ENCODE assay signal across 26 cellular contexts in genomic region chr22:22682807-22683667, GRCh38. TPM values are rescaled to one million over a fixed set of nuclear protein-coding genes. Genes with fewer than 3 reads are reported as not detected.
DNase-seq lines count a peak whose midpoint lies in the region; FAIRE-seq and TF ChIP-seq lines count a peak whose summit lies in the region.
"Had no signal": no experiment of that assay in that cellular context is flagged by ENCODE, and none has a peak within 500 bp of the region (broad histone marks: within the 10 kb centered on the region; RNA-seq: fewer than 3 reads in every experiment).

No MANE protein-coding gene starts in this region.

- H3K9ac ChIP-seq in BLaER1 = 0 out of 2 replicates have a peak overlapping the region, but pooled peaks have one; percentile 18

- peaks cover 76% of the 10 kb centered on the region for H3K4me1 ChIP-seq in BLaER1
- H3K4me1 ChIP-seq: HAP-1, heart left ventricle had no signal

- no peaks in the 10 kb centered on the region for H3K27me3 ChIP-seq in BLaER1
- H3K27me3 ChIP-seq: esophagus muscularis mucosa, heart left ventricle had no signal

- no peak overlapping the region for H3K4me3 ChIP-seq in BLaER1
- H3K4me3 ChIP-seq: esophagus muscularis mucosa, GM12878, HAP-1, heart left ventricle, thoracic aorta had no signal

- no peak for FAIRE-seq in HTR-8/SVneo (lab: Jason Lieb, UNC)
- FAIRE-seq: D721Med, GM12878, GM19239 had no signal

- H3K27me3 Mint-ChIP-seq in chondrocyte (ENCODE audit: low read depth) (peaks cover 9% of the 10 kb centered on the region), nephron (ENCODE audit: low read depth) (peaks cover 12% of the 10 kb centered on the region)

- H3K9me3 Mint-ChIP-seq in chondrocyte (ENCODE audit: low read depth) (no peaks in the 10 kb centered on the region), nephron (no peaks in the 10 kb centered on the region)
- H3K9me3 Mint-ChIP-seq: activated CD4-positive, alpha-beta T cell treated with anti-CD3 and anti-CD28 coated beads, Interleukin-2, amount 10 ng/mL, durations not matched to agents 24 days and 14 days; immature natural killer cell had no signal

- CTCF ChIA-PET in RWPE1 (lab: Yijun Ruan, JAX) = no interaction called here

- H3K4me1 Mint-ChIP-seq in chondrocyte (ENCODE audit: low read depth) (peaks cover 45% of the 10 kb centered on the region), nephron (peaks cover 57% of the 10 kb centered on the region)

- POLR2A ChIA-PET in RWPE1 (lab: Yijun Ruan, JAX; ENCODE audit: low non-redundant PET) = no interaction called here

- no peak overlapping the region for H3K4me2 ChIP-seq in BLaER1

- H3K36me3 ChIP-seq in BLaER1 = no peaks in the 10 kb centered on the region
- H3K36me3 ChIP-seq: esophagus muscularis mucosa, HAP-1, heart left ventricle, thoracic aorta had no signal

- H3K4me3 Mint-ChIP-seq in chondrocyte (ENCODE audit: unreplicated experiment) (no peak overlapping the region), nephron (no peak overlapping the region)
- H3K4me3 Mint-ChIP-seq: activated CD4-positive, alpha-beta T cell treated with anti-CD3 and anti-CD28 coated beads, Interleukin-2, amount 10 ng/mL, durations not matched to agents 24 days and 14 days; immature natural killer cell had no signal

- H3K9me3 ChIP-seq in BLaER1 = no peaks in the 10 kb centered on the region
- H3K9me3 ChIP-seq: esophagus muscularis mucosa, HAP-1, heart left ventricle, thoracic aorta had no signal

- peak; percentile 19 for DNase-seq in HTR-8/SVneo (ENCODE audit: insufficient read length, low spot score)
- DNase-seq in chondrocyte (ENCODE audit: low spot score) = no peak
- DNase-seq in NCI-H2227 treated with DMSO at 0.1 percent for 48 hours (lab: John Stamatoyannopoulos, UW) = no peak
- no peak for DNase-seq in occipital lobe (lab: John Stamatoyannopoulos, UW)
- no peak for DNase-seq in RWPE1 (ENCODE audit: low spot score)
- DNase-seq: activated CD4-positive, alpha-beta T cell treated with anti-CD3 and anti-CD28 coated beads, Interleukin-2, amount 10 ng/mL, durations not matched to agents 24 days and 14 days; effector memory CD4-positive, alpha-beta T cell; heart left ventricle; immature natural killer cell; KBM-7; NCI-H2029; NCI-H524 treated with DMSO at 0.1 percent for 48 hours; SHP77; T-helper 1 cell had no signal

- H4K20me1 ChIP-seq in BLaER1 = no peaks in the 10 kb centered on the region

- H3K27ac ChIP-seq in BLaER1 = no peak overlapping the region
- H3K27ac ChIP-seq in RWPE1 = no peak overlapping the region
- H3K27ac ChIP-seq: esophagus muscularis mucosa, heart left ventricle, HL-60, thoracic aorta had no signal

- no peaks in the 10 kb centered on the region for H3K36me3 Mint-ChIP-seq in chondrocyte (ENCODE audit: low read depth)
- no peaks in the 10 kb centered on the region for H3K36me3 Mint-ChIP-seq in nephron (ENCODE audit: low read depth)
- H3K36me3 Mint-ChIP-seq: immature natural killer cell had no signal

- H3K27ac Mint-ChIP-seq in chondrocyte (ENCODE audit: unreplicated experiment) (peak overlapping the region; percentile 77), nephron (peak overlapping the region; percentile 58 to 81 (median 63))
- H3K27ac Mint-ChIP-seq: activated CD4-positive, alpha-beta T cell treated with anti-CD3 and anti-CD28 coated beads, Interleukin-2, amount 10 ng/mL, durations not matched to agents 24 days and 14 days; immature natural killer cell had no signal

- no peak for TF ChIP-seq CTCF in chondrocyte (IDR thresholded peaks at IDR 0.05)
- TF ChIP-seq CTCF in nephron (IDR thresholded peaks at IDR 0.05; ENCODE audit: unreplicated experiment in 3 of 3) = no peak
- no peak for TF ChIP-seq CTCF in RWPE1 (conservative IDR thresholded peaks at IDR 0.05; ENCODE audit: low read depth)

RNA-seq across cellular contexts. Expression of gene GGTLC2, which starts 38.6 kb away (rescaled TPM):
- 1.4 to 1.5 TPM in 2 of 3 replicates, not detected in the other for total RNA-seq in chondrocyte
- not detected for total RNA-seq in occipital lobe
- total RNA-seq: activated CD4-positive, alpha-beta T cell treated with anti-CD3 and anti-CD28 coated beads, Interleukin-2, amount 10 ng/mL, durations not matched to agents 24 days and 14 days; esophagus muscularis mucosa; GM12878; heart left ventricle; lower leg skin; mucosa of gallbladder; renal cortical epithelial cell; thoracic aorta had no signal
